ENCODE assay signal across 2 cellular contexts in genomic region chr1:25238046-25238445, GRCh38.
TF ChIP-seq lines count a peak whose summit lies in the region.

No MANE protein-coding gene starts in this region.

TF ChIP-seq in HCT116, 20 proteins besides CTCF, POLR2A, EP300 and RAD21:
- TF ChIP-seq EZH2phosphoT487 (IDR thresholded peaks at IDR 0.05; ENCODE audit: borderline replicate concordance): no peak
- no peak for TF ChIP-seq SRF (IDR thresholded peaks at IDR 0.05; ENCODE audit: low read depth)
- TF ChIP-seq, protein P1, sequence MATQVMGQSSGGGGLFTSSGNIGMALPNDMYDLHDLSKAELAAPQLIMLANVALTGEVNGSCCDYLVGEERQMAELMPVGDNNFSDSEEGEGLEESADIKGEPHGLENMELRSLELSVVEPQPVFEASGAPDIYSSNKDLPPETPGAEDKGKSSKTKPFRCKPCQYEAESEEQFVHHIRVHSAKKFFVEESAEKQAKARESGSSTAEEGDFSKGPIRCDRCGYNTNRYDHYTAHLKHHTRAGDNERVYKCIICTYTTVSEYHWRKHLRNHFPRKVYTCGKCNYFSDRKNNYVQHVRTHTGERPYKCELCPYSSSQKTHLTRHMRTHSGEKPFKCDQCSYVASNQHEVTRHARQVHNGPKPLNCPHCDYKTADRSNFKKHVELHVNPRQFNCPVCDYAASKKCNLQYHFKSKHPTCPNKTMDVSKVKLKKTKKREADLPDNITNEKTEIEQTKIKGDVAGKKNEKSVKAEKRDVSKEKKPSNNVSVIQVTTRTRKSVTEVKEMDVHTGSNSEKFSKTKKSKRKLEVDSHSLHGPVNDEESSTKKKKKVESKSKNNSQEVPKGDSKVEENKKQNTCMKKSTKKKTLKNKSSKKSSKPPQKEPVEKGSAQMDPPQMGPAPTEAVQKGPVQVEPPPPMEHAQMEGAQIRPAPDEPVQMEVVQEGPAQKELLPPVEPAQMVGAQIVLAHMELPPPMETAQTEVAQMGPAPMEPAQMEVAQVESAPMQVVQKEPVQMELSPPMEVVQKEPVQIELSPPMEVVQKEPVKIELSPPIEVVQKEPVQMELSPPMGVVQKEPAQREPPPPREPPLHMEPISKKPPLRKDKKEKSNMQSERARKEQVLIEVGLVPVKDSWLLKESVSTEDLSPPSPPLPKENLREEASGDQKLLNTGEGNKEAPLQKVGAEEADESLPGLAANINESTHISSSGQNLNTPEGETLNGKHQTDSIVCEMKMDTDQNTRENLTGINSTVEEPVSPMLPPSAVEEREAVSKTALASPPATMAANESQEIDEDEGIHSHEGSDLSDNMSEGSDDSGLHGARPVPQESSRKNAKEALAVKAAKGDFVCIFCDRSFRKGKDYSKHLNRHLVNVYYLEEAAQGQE (IDR thresholded peaks at IDR 0.05; ENCODE audit: low read depth): no peak
- no peak for TF ChIP-seq SP1 (IDR thresholded peaks at IDR 0.05; ENCODE audit: low read depth)
- TF ChIP-seq, protein P2, sequence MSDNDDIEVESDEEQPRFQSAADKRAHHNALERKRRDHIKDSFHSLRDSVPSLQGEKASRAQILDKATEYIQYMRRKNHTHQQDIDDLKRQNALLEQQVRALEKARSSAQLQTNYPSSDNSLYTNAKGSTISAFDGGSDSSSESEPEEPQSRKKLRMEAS (IDR thresholded peaks at IDR 0.05): no peak
- no peak for TF ChIP-seq TCF7L2 (IDR thresholded peaks at IDR 0.05; ENCODE audit: borderline replicate concordance, extremely low read depth, insufficient read depth, insufficient read length)
- TF ChIP-seq ZNF274 (IDR thresholded peaks at IDR 0.05; ENCODE audit: low read depth, low read length): no peak
- TF ChIP-seq, protein P3, sequence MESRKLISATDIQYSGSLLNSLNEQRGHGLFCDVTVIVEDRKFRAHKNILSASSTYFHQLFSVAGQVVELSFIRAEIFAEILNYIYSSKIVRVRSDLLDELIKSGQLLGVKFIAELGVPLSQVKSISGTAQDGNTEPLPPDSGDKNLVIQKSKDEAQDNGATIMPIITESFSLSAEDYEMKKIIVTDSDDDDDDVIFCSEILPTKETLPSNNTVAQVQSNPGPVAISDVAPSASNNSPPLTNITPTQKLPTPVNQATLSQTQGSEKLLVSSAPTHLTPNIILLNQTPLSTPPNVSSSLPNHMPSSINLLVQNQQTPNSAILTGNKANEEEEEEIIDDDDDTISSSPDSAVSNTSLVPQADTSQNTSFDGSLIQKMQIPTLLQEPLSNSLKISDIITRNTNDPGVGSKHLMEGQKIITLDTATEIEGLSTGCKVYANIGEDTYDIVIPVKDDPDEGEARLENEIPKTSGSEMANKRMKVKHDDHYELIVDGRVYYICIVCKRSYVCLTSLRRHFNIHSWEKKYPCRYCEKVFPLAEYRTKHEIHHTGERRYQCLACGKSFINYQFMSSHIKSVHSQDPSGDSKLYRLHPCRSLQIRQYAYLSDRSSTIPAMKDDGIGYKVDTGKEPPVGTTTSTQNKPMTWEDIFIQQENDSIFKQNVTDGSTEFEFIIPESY (IDR thresholded peaks at IDR 0.05; ENCODE audit: extremely low read depth, insufficient replicate concordance, low read length): no peak
- TF ChIP-seq YY1 (IDR thresholded peaks at IDR 0.05; ENCODE audit: extremely low read depth, insufficient replicate concordance, low read depth, low read length): no peak
- TF ChIP-seq, protein P4, sequence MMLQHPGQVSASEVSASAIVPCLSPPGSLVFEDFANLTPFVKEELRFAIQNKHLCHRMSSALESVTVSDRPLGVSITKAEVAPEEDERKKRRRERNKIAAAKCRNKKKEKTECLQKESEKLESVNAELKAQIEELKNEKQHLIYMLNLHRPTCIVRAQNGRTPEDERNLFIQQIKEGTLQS (IDR thresholded peaks at IDR 0.05): no peak
- no peak for TF ChIP-seq CBX3 (IDR thresholded peaks at IDR 0.05; ENCODE audit: low read depth)
- no peak for TF ChIP-seq SIN3A (IDR thresholded peaks at IDR 0.05; ENCODE audit: low read depth)
- no peak for TF ChIP-seq EZH2 (IDR thresholded peaks at IDR 0.05)
- TF ChIP-seq ELF1 (IDR thresholded peaks at IDR 0.05; ENCODE audit: borderline replicate concordance, low read depth): no peak
- no peak for TF ChIP-seq EGR1 (IDR thresholded peaks at IDR 0.05; ENCODE audit: low read depth)
- no peak for TF ChIP-seq JUND (IDR thresholded peaks at IDR 0.05)
- no peak for TF ChIP-seq ZFX (IDR thresholded peaks at IDR 0.05)

TF ChIP-seq in GM12878, 131 proteins besides CTCF, POLR2A, EP300 and RAD21:
- TF ChIP-seq NFYA (IDR thresholded peaks at IDR 0.05; ENCODE audit: borderline replicate concordance, low read depth, low read length): no peak
- TF ChIP-seq ZBTB4 (CRISPR knock-in tag; IDR thresholded peaks at IDR 0.05): no peak
- TF ChIP-seq TAF1 (IDR thresholded peaks at IDR 0.05; ENCODE audit: borderline replicate concordance, low read depth, low read length): no peak
- TF ChIP-seq YY1 (IDR thresholded peaks at IDR 0.05; ENCODE audit: low read depth, low read length): no peak
- no peak for TF ChIP-seq NBN (IDR thresholded peaks at IDR 0.05)
- TF ChIP-seq MLLT1 (IDR thresholded peaks at IDR 0.05): no peak
- no peak for TF ChIP-seq NKRF (conservative IDR thresholded peaks at IDR 0.05)
- TF ChIP-seq YBX1 (IDR thresholded peaks at IDR 0.05): no peak
- TF ChIP-seq RBBP5 (conservative IDR thresholded peaks at IDR 0.05): no peak
- no peak for TF ChIP-seq MEF2B (IDR thresholded peaks at IDR 0.05; ENCODE audit: partially characterized antibody, poor library complexity, severe bottlenecking)
- no peak for TF ChIP-seq NFIC (IDR thresholded peaks at IDR 0.05; ENCODE audit: low read depth, low read length)
- no peak for TF ChIP-seq TCF7 (IDR thresholded peaks at IDR 0.05; ENCODE audit: borderline replicate concordance)
